Comparison of ENCODE assay signal across 14 cellular contexts in genomic region chr7:128660596-128660995, GRCh38. TPM values are rescaled to one million over a fixed set of nuclear protein-coding genes. Genes with fewer than 3 reads are reported as not detected.
A peak's percentile ranks its signal among the peaks of the same experiment; 100 is the strongest.
DNase-seq lines count a peak whose midpoint lies in the region; ATAC-seq, FAIRE-seq and TF ChIP-seq lines count a peak whose summit lies in the region.
"Had no signal": no experiment of that assay in that cellular context is flagged by ENCODE, and none has a peak within 500 bp of the region (broad histone marks: within the 10 kb centered on the region; RNA-seq: fewer than 3 reads in every experiment).

No MANE protein-coding gene starts in this region.

- no peak for TF ChIP-seq RAD21 in A549 (conservative IDR thresholded peaks at IDR 0.05 in 1 of 2, IDR thresholded peaks at IDR 0.05 in 1 of 2)

- H3K36me3 Mint-ChIP-seq in Caco-2 (ENCODE audit: insufficient read depth, unreplicated experiment) = peaks cover 39% of the 10 kb centered on the region
- peaks cover 28% of the 10 kb centered on the region for H3K36me3 Mint-ChIP-seq in endothelial cell (ENCODE audit: low read depth, unreplicated experiment)

- no peak overlapping the region for H3K4me2 ChIP-seq in A549

- CTCF ChIA-PET in A549 (lab: Yijun Ruan, JAX) = interaction anchor here (1.1 kb wide), 1 partner anchor 234 kb away, joined by 5 read pairs; no protein-coding TSS in a partner anchor
- CTCF ChIA-PET in Caco-2 (lab: Charles Lee) = no interaction called here
- CTCF ChIA-PET in Panc1 (lab: Charles Lee) = no interaction called here

- no peaks in the 10 kb centered on the region for H3K4me1 Mint-ChIP-seq in Caco-2 (ENCODE audit: low read depth, unreplicated experiment)
- no peaks in the 10 kb centered on the region for H3K4me1 Mint-ChIP-seq in endothelial cell (ENCODE audit: unreplicated experiment)
- H3K4me1 Mint-ChIP-seq: H9 had no signal

- no peak for TF ChIP-seq POLR2A in A549 (IDR thresholded peaks at IDR 0.05; ENCODE audit: low read length)

- in situ Hi-C loops in Panc1 (cut with HindIII; ENCODE audit: low pct_unique_long_range_greater_than_20kb, low sequenced_read_pairs) = no loop called here

- BruUV-seq in Caco-2 (replicated peaks; lab: Mats Ljungman, UMichigan) (TSS peak; percentile 11), Panc1 (replicated peaks; lab: Mats Ljungman, UMichigan) (TSS peak; percentile 44)

- H3K27ac ChIP-seq in A549 (no peak overlapping the region), Panc1 (ENCODE audit: low read length) (no peak overlapping the region)
- H3K27ac ChIP-seq: C4-2B had no signal

- H3K4me3 ChIP-seq in A549 (no peak overlapping the region), Caco-2 (ENCODE audit: low read depth, low read length) (no peak overlapping the region), Panc1 (ENCODE audit: low read depth in 2 of 2, low read length in 2 of 2) (no peak overlapping the region)

- WGBS in A549 (ENCODE audit: missing lambda C conversion rate) = 95% methylated on average over 3 of the region's 3 CpGs

- ATAC-seq in A549 = no peak
- no peak for ATAC-seq in Panc1
- no peak for ATAC-seq in omental fat pad (ENCODE audit: low FRiP score)

- intact Hi-C loops in Caco-2 (cut with micrococcal nuclease; ENCODE audit: unreplicated experiment) (loop anchor here (10.0 kb wide), 1 partner anchor 186 kb away; the partner anchor contains the start of gene METTL2B), Panc1 (cut with micrococcal nuclease; ENCODE audit: unreplicated experiment) (loop anchor here (10.0 kb wide), 1 partner anchor 224 kb away; no protein-coding TSS in a partner anchor)

- no peaks in the 10 kb centered on the region for H3K27me3 ChIP-seq in Caco-2 (replicated peaks; ENCODE audit: control insufficient read depth, insufficient read depth, low read length)
- no peaks in the 10 kb centered on the region for H3K27me3 ChIP-seq in Panc1 (ENCODE audit: control insufficient read depth, insufficient read depth, low read length)

- POLR2A ChIA-PET in A549 (lab: Yijun Ruan, JAX) = no interaction called here
- POLR2A ChIA-PET in Caco-2 (lab: Charles Lee) = no interaction called here
- POLR2A ChIA-PET in Panc1 (lab: Charles Lee) = no interaction called here

- H3K36me3 ChIP-seq in Caco-2 (ENCODE audit: control insufficient read depth, insufficient read depth, low read length) (no peaks in the 10 kb centered on the region), Panc1 (ENCODE audit: control insufficient read depth, insufficient read depth, low read length) (no peaks in the 10 kb centered on the region)

- H3K27me3 Mint-ChIP-seq in Caco-2 (ENCODE audit: insufficient read depth, unreplicated experiment) = no peaks in the 10 kb centered on the region
- peaks cover 13% of the 10 kb centered on the region for H3K27me3 Mint-ChIP-seq in endothelial cell (ENCODE audit: unreplicated experiment)
- H3K27me3 Mint-ChIP-seq: CD4-positive, alpha-beta T cell had no signal

- H3K9me3 ChIP-seq in A549 (peaks cover 28% of the 10 kb centered on the region), Caco-2 (peaks cover 12% of the 10 kb centered on the region), Panc1 (ENCODE audit: control insufficient read depth, insufficient read depth, low read depth, low read length) (peaks cover 5% of the 10 kb centered on the region; the same call in 1 of the 2 replicates)

- H3K27ac Mint-ChIP-seq in Caco-2 (ENCODE audit: unreplicated experiment) (no peak overlapping the region), endothelial cell (ENCODE audit: unreplicated experiment) (peak overlapping the region; percentile 36)
- H3K27ac Mint-ChIP-seq: CD4-positive, alpha-beta T cell; H9 had no signal

- H3K9me3 Mint-ChIP-seq in Caco-2 (ENCODE audit: unreplicated experiment) (peaks cover 13% of the 10 kb centered on the region), endothelial cell (ENCODE audit: unreplicated experiment) (peaks cover 5% of the 10 kb centered on the region)
- H3K9me3 Mint-ChIP-seq: CD4-positive, alpha-beta T cell had no signal

- no peak overlapping the region for H3K4me3 Mint-ChIP-seq in Caco-2 (ENCODE audit: unreplicated experiment)
- no peak overlapping the region for H3K4me3 Mint-ChIP-seq in endothelial cell (ENCODE audit: unreplicated experiment)
- H3K4me3 Mint-ChIP-seq: CD4-positive, alpha-beta T cell; H9 had no signal

- no peak for TF ChIP-seq CTCF in A549 (IDR thresholded peaks at IDR 0.05)
- no peak for TF ChIP-seq CTCF in Caco-2 (IDR thresholded peaks at IDR 0.05; ENCODE audit: insufficient read depth in 1 of 2, low read depth in 1 of 2, low read length in 1 of 2, severe bottlenecking in 1 of 2, unreplicated experiment in 1 of 2)
- no peak for TF ChIP-seq CTCF in Panc1 (IDR thresholded peaks at IDR 0.05)
- no peak for TF ChIP-seq CTCF in endothelial cell (IDR thresholded peaks at IDR 0.05; ENCODE audit: unreplicated experiment)
- no peak for TF ChIP-seq CTCF in omental fat pad (IDR thresholded peaks at IDR 0.05)

- TF ChIP-seq EP300 in A549 (IDR thresholded peaks at IDR 0.05) = no peak

- no peak for FAIRE-seq in A549 (lab: Jason Lieb, UNC)
- FAIRE-seq: A204.1 had no signal

- DNase-seq in A549 (ENCODE audit: low read depth in 1 of 2, low spot score in 1 of 2) = no peak
- no peak for DNase-seq in Caco-2
- DNase-seq in Panc1 (ENCODE audit: low read depth, low spot score) = no peak
- no peak for DNase-seq in endothelial cell (ENCODE audit: low spot score)
- no peak for DNase-seq in omental fat pad (ENCODE audit: low spot score)
- no peak for DNase-seq in stimulated activated CD4-positive, alpha-beta T cell treated with anti-CD3 and anti-CD28 coated beads, Interleukin-15, amount 100 ng/mL, for 24 hours
- DNase-seq: AML-193; CD4-positive, alpha-beta T cell; DMS79 treated with DMSO at 0.1 percent for 48 hours; GF-D8; GOT3; H9 had no signal

- no peaks in the 10 kb centered on the region for H3K4me1 ChIP-seq in A549
- H3K4me1 ChIP-seq in Caco-2 = no peaks in the 10 kb centered on the region
- no peaks in the 10 kb centered on the region for H3K4me1 ChIP-seq in Panc1 (ENCODE audit: control insufficient read depth, insufficient read depth, low read length)

TF ChIP-seq in A549, 52 proteins besides CTCF, POLR2A, EP300 and RAD21:
- no peak for TF ChIP-seq JUNB (IDR thresholded peaks at IDR 0.05)
- TF ChIP-seq KDM1A (IDR thresholded peaks at IDR 0.05; ENCODE audit: low read depth) = no peak
- TF ChIP-seq E2F6 (IDR thresholded peaks at IDR 0.05; ENCODE audit: borderline replicate concordance, low read depth) = no peak
- TF ChIP-seq MAFK (IDR thresholded peaks at IDR 0.05; ENCODE audit: partially characterized antibody) = peak; percentile 93
- no peak for TF ChIP-seq TFCP2L1 (CRISPR knock-in tag; IDR thresholded peaks at IDR 0.05)
- TF ChIP-seq, protein P1, sequence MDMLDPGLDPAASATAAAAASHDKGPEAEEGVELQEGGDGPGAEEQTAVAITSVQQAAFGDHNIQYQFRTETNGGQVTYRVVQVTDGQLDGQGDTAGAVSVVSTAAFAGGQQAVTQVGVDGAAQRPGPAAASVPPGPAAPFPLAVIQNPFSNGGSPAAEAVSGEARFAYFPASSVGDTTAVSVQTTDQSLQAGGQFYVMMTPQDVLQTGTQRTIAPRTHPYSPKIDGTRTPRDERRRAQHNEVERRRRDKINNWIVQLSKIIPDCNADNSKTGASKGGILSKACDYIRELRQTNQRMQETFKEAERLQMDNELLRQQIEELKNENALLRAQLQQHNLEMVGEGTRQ (IDR thresholded peaks at IDR 0.05) = no peak
- no peak for TF ChIP-seq HOXB5 (CRISPR knock-in tag; IDR thresholded peaks at IDR 0.05)

RNA-seq across cellular contexts. Expression of gene GARIN1A, which starts 11.5 kb away (rescaled TPM):
- polyA plus RNA-seq in A549 (2011; rRNA removed) = 0.37 and 0.46 TPM in 2 replicates
- polyA plus RNA-seq in A549 (2012; cell fraction: cytosol; rRNA removed) = 0.13 and 0.19 TPM in 2 replicates
- polyA plus RNA-seq in A549 (2012; cell fraction: nucleus; rRNA removed) = 1.5 and 2.7 TPM in 2 replicates
- polyA plus RNA-seq in A549 (2017; fragmentation: RNase III; extraction: RNeasy Plus Mini Kit Qiagen cat#74134 plus additional on column Dnase treatment) = 0.30 to 0.49 TPM (median 0.43 TPM) in 3 replicates
- 0.19 and 0.33 TPM in 2 replicates for polyA minus RNA-seq in A549 (2011; rRNA and poly(A)+ RNA removed)
- 0.48 and 0.79 TPM in 2 replicates for total RNA-seq in Caco-2 (2022)
- 1.2 TPM for total RNA-seq in Panc1 (2021; ENCODE audit: unreplicated experiment)
- polyA plus RNA-seq in Panc1 (2012; ENCODE audit: insufficient read length) = 1.4 TPM
- 4.3 TPM for total RNA-seq in endothelial cell (ENCODE audit: unreplicated experiment)
- 1 to 10 TPM; 1.7 to 2.8 (median 2.3) TPM for total RNA-seq in omental fat pad
